In the genomic region with DNA sequence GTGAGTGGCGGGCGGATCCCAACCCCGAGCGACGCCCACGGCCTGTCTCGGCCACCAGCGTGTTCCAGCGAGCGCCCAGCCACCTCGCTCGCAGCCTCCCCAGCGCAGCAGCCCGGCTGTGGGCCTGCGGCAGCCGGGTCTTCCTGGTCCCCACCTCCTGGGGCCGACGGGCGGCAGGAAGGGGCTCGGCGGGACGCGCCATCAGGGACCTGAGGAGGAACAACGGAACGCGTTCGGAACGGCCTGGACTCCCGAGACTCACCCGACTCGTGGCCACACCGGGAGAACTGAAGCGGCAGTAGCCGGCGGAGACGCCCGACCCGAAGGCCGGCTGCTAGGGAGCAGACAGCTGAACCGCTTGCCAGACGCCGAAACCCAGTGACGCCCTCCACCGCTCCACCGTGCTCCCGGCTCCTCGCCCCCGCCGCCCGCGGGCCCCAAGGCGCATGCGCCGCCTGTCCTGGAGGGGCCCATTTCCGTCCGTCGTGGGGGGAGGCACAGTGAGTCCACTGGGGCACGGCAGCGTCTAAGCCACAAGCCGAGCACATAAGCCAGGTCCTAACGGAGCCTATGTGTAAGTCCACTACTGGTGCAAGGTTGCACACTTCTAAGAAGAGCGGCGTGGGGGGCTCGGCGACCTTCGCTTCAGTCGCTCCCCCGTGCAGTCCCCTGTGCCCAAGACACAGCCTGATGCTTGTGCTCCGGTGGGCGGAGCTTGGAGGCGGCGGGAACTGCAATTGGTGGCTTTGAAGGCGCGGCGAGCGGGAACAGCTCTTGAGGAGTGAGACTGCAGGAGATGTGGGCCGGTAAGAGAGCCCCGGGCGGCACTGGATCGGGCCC, we compare ENCODE assay signal across 7 cellular contexts. TPM values are rescaled to one million over a fixed set of nuclear protein-coding genes. Genes with fewer than 3 reads are reported as not detected.
DNase-seq lines count a peak whose midpoint lies in the region; ATAC-seq and TF ChIP-seq lines count a peak whose summit lies in the region.

A gene with protein sequence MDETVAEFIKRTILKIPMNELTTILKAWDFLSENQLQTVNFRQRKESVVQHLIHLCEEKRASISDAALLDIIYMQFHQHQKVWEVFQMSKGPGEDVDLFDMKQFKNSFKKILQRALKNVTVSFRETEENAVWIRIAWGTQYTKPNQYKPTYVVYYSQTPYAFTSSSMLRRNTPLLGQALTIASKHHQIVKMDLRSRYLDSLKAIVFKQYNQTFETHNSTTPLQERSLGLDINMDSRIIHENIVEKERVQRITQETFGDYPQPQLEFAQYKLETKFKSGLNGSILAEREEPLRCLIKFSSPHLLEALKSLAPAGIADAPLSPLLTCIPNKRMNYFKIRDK (plus strand): TSS at position 743 of the 840 bp plus-strand sequence. CDS start 4,726 bp downstream, outside the sequence.
A gene (minus strand): TSS at position 414 of the 840 bp plus-strand sequence. CDS start 9,491 bp downstream, outside the sequence.

- no peaks in the 10 kb centered on the region for H3K9me3 ChIP-seq in hepatocyte (ENCODE audit: low read depth)

- ATAC-seq in GM18519 (IDR thresholded peaks at IDR 0.05; ENCODE audit: low FRiP score, unreplicated experiment) (peak; percentile 79), HG03045 (IDR thresholded peaks at IDR 0.05; ENCODE audit: unreplicated experiment) (peak; percentile 83)

- WGBS in hepatocyte (ENCODE audit: low lambda C conversion rate, missing lambda C conversion rate) = under 1% methylated on average over 53 of the region's 80 CpGs

- TF ChIP-seq CTCF in hepatocyte (IDR thresholded peaks at IDR 0.05; ENCODE audit: poor library complexity) = no peak

- peak within 1 kb of the TSS; percentile 61 for H3K4me3 ChIP-seq in hepatocyte

- peaks cover 3% of the 10 kb centered on the region for H4K20me1 ChIP-seq in hepatocyte (ENCODE audit: insufficient read depth, poor library complexity, severe bottlenecking)

- H3K27ac ChIP-seq in hepatocyte = peak within 1 kb of the TSS; percentile 99

- H3K79me2 ChIP-seq in hepatocyte = peaks cover 60% of the 10 kb centered on the region

- H3K4me1 ChIP-seq in hepatocyte (ENCODE audit: insufficient read depth) = peaks cover 3% of the 10 kb centered on the region

- H2AFZ ChIP-seq in hepatocyte = peak within 1 kb of the TSS; percentile 76

- no peaks in the 10 kb centered on the region for H3K9me2 ChIP-seq in hepatocyte (replicated peaks; ENCODE audit: insufficient read depth)

- peak within 1 kb of the TSS; percentile 85 for H3K4me2 ChIP-seq in hepatocyte

- H3K36me3 ChIP-seq in hepatocyte (replicated peaks; ENCODE audit: insufficient read depth, low read depth) = no peaks in the 10 kb centered on the region

- no peaks in the 10 kb centered on the region for H3K27me3 ChIP-seq in hepatocyte

- DNase-seq in NCI-H2081 treated with DMSO at 0.1 percent for 48 hours (lab: John Stamatoyannopoulos, UW) = peak; percentile 66
- peak; percentile 90 for DNase-seq in T1000 (lab: John Stamatoyannopoulos, UW)
- DNase-seq in astrocyte of the hippocampus (ENCODE audit: low read depth, low spot score) = peak; percentile 100
- peak; percentile 99 for DNase-seq in hepatocyte (ENCODE audit: low spot score)
- peak; percentile 95 for DNase-seq in renal cortical epithelial cell (ENCODE audit: low read depth)

RNA-seq across cellular contexts. Expression of the first gene that starts in this region (rescaled TPM):
- 13.6 and 14.2 TPM in 2 replicates for total RNA-seq in hepatocyte
- 16.4 and 16.8 TPM in 2 replicates for polyA plus RNA-seq in hepatocyte
- 8.1 and 28.5 TPM in 2 replicates for total RNA-seq in renal cortical epithelial cell

RNA-seq across cellular contexts. Expression of the second gene that starts in this region (rescaled TPM):
- total RNA-seq in hepatocyte (47.4 and 77.6 TPM in 2 replicates), renal cortical epithelial cell (42.7 and 43.2 TPM in 2 replicates)
- polyA plus RNA-seq in hepatocyte = 132 and 133 TPM in 2 replicates

Comparison
In these comparisons a context has a peak if more than half of its experiments do, and no peak if none do; other contexts are left out.
1. Peak in every context shown above with its lines: DNase-seq, ATAC-seq, H3K4me3 ChIP-seq and H3K27ac ChIP-seq.